1 cellular context compared by ENCODE assay signal in genomic region chr4:128810871-128811570, GRCh38.
TF ChIP-seq lines count a peak whose summit lies in the region.

No MANE protein-coding gene starts in this region.

TF ChIP-seq in HepG2, 621 proteins besides CTCF, POLR2A, EP300 and RAD21 (continued from another document and continues in another):
- TF ChIP-seq E2F1 (CRISPR knock-in tag; IDR thresholded peaks at IDR 0.05) = peak; percentile 73; the same call in 1 of the 2 replicates
- TF ChIP-seq ZNF337 (CRISPR knock-in tag; IDR thresholded peaks at IDR 0.05; ENCODE audit: borderline replicate concordance, low read depth) = no peak
- peak; percentile 74 for TF ChIP-seq YY1 (IDR thresholded peaks at IDR 0.05; ENCODE audit: insufficient read depth, insufficient replicate concordance, low read depth, low read length)
- TF ChIP-seq TEAD2 (CRISPR knock-in tag; IDR thresholded peaks at IDR 0.05) = no peak
- TF ChIP-seq ZNF552 (CRISPR knock-in tag; IDR thresholded peaks at IDR 0.05; ENCODE audit: borderline replicate concordance) = peak; percentile 30; the same call in 1 of the 2 replicates
- no peak for TF ChIP-seq SSRP1 (CRISPR knock-in tag; IDR thresholded peaks at IDR 0.05)
- no peak; the same call in 1 of the 2 replicates for TF ChIP-seq SIN3A (IDR thresholded peaks at IDR 0.05; ENCODE audit: borderline replicate concordance, low read depth, low read length)
- TF ChIP-seq HOXA3 (CRISPR knock-in tag; IDR thresholded peaks at IDR 0.05) = peak; percentile 66
- TF ChIP-seq ZC3H4 (CRISPR knock-in tag; IDR thresholded peaks at IDR 0.05; ENCODE audit: borderline replicate concordance) = peak; percentile 77; the same call in 1 of the 2 replicates
- no peak for TF ChIP-seq EEA1 (CRISPR knock-in tag; IDR thresholded peaks at IDR 0.05; ENCODE audit: borderline replicate concordance)
- peak; percentile 47; the same call in 1 of the 2 replicates for TF ChIP-seq CSRNP2 (CRISPR knock-in tag; conservative IDR thresholded peaks at IDR 0.05; ENCODE audit: low read depth)
- no peak for TF ChIP-seq CC2D1A (CRISPR knock-in tag; IDR thresholded peaks at IDR 0.05)
- TF ChIP-seq ZNF331 (CRISPR knock-in tag; IDR thresholded peaks at IDR 0.05) = peak; percentile 19
- TF ChIP-seq TRIM24 (CRISPR knock-in tag; IDR thresholded peaks at IDR 0.05) = no peak
- peak; percentile 45; the same call in 1 of the 2 replicates for TF ChIP-seq RXRB (CRISPR knock-in tag; IDR thresholded peaks at IDR 0.05; ENCODE audit: borderline replicate concordance)
- TF ChIP-seq ZBTB7B (CRISPR knock-in tag; IDR thresholded peaks at IDR 0.05) = peak; percentile 60
- TF ChIP-seq MED1 (CRISPR knock-in tag; IDR thresholded peaks at IDR 0.05) = peak; percentile 67
- peak; percentile 76 for TF ChIP-seq IRF2 (CRISPR knock-in tag; IDR thresholded peaks at IDR 0.05)
- TF ChIP-seq MAX (IDR thresholded peaks at IDR 0.05) = peak; percentile 73
- peak; percentile 44; the same call in 1 of the 2 replicates for TF ChIP-seq MTA1 (CRISPR knock-in tag; IDR thresholded peaks at IDR 0.05; ENCODE audit: borderline replicate concordance)
- peak; percentile 44; the same call in 1 of the 2 replicates for TF ChIP-seq TGIF2 (CRISPR knock-in tag; IDR thresholded peaks at IDR 0.05)
- TF ChIP-seq ZNF710 (CRISPR knock-in tag; IDR thresholded peaks at IDR 0.05; ENCODE audit: borderline replicate concordance) = peak; percentile 60; the same call in 1 of the 2 replicates
- no peak for TF ChIP-seq MTF1 (CRISPR knock-in tag; IDR thresholded peaks at IDR 0.05)
- peak; percentile 90 for TF ChIP-seq DRAP1 (CRISPR knock-in tag; IDR thresholded peaks at IDR 0.05)
- peak; percentile 77 for TF ChIP-seq MEIS2 (CRISPR knock-in tag; IDR thresholded peaks at IDR 0.05)
- no peak for TF ChIP-seq JUN (CRISPR knock-in tag; IDR thresholded peaks at IDR 0.05)
- TF ChIP-seq SAP130 (CRISPR knock-in tag; IDR thresholded peaks at IDR 0.05; ENCODE audit: low read depth) = peak; percentile 86
- TF ChIP-seq HNRNPH1 (optimal IDR thresholded peaks at IDR 0.05; ENCODE audit: low read depth, low read length) = no peak
- no peak for TF ChIP-seq LCORL (IDR thresholded peaks at IDR 0.05)
- TF ChIP-seq LCORL (CRISPR knock-in tag; IDR thresholded peaks at IDR 0.05) = peak; percentile 67
- peak; percentile 70; the same call in 1 of the 2 replicates for TF ChIP-seq ZBED4 (CRISPR knock-in tag; IDR thresholded peaks at IDR 0.05; ENCODE audit: borderline replicate concordance)
- TF ChIP-seq ZNF335 (CRISPR knock-in tag; IDR thresholded peaks at IDR 0.05) = no peak
- no peak for TF ChIP-seq MIXL1 (CRISPR knock-in tag; IDR thresholded peaks at IDR 0.05)
- TF ChIP-seq RXRA (CRISPR knock-in tag; IDR thresholded peaks at IDR 0.05) = peak; percentile 83
- TF ChIP-seq KLF15 (CRISPR knock-in tag; IDR thresholded peaks at IDR 0.05; ENCODE audit: borderline replicate concordance) = peak; percentile 26; the same call in 1 of the 2 replicates
- peak; percentile 96 for TF ChIP-seq ZBTB2 (CRISPR knock-in tag; IDR thresholded peaks at IDR 0.05; ENCODE audit: low read depth)
- no peak for TF ChIP-seq HHEX (CRISPR knock-in tag; IDR thresholded peaks at IDR 0.05)
- TF ChIP-seq ELF1 (CRISPR knock-in tag; IDR thresholded peaks at IDR 0.05) = peak; percentile 67
- peak; percentile 62; the same call in 1 of the 2 replicates for TF ChIP-seq HIVEP1 (CRISPR knock-in tag; IDR thresholded peaks at IDR 0.05)
- TF ChIP-seq KDM3A (CRISPR knock-in tag; IDR thresholded peaks at IDR 0.05; ENCODE audit: low read depth) = 0 out of 2 replicates have a peak, but pooled peaks have one; percentile 43
- TF ChIP-seq ZNF558 (CRISPR knock-in tag; IDR thresholded peaks at IDR 0.05; ENCODE audit: borderline replicate concordance) = peak; percentile 76; the same call in 1 of the 2 replicates
- TF ChIP-seq NR1H2 (CRISPR knock-in tag; IDR thresholded peaks at IDR 0.05; ENCODE audit: borderline replicate concordance, low read depth) = no peak
- no peak for TF ChIP-seq SMAD1 (CRISPR knock-in tag; IDR thresholded peaks at IDR 0.05; ENCODE audit: borderline replicate concordance, low read depth)
- TF ChIP-seq HNF4G (IDR thresholded peaks at IDR 0.05; ENCODE audit: borderline replicate concordance, low read depth, low read length) = peak; percentile 34; the same call in 1 of the 2 replicates
- TF ChIP-seq HNF4G (CRISPR knock-in tag; IDR thresholded peaks at IDR 0.05; ENCODE audit: borderline replicate concordance, low read depth) = no peak
- TF ChIP-seq NFKB2 (CRISPR knock-in tag; IDR thresholded peaks at IDR 0.05; ENCODE audit: borderline replicate concordance) = peak; percentile 64
- no peak for TF ChIP-seq PBX2 (CRISPR knock-in tag; IDR thresholded peaks at IDR 0.05)
- peak; percentile 32; the same call in 1 of the 2 replicates for TF ChIP-seq SPEN (CRISPR knock-in tag; IDR thresholded peaks at IDR 0.05; ENCODE audit: low read depth)
- 0 out of 2 replicates have a peak, but pooled peaks have one; percentile 13 for TF ChIP-seq THRA (CRISPR knock-in tag; IDR thresholded peaks at IDR 0.05; ENCODE audit: borderline replicate concordance)
- TF ChIP-seq SNAI1 (CRISPR knock-in tag; IDR thresholded peaks at IDR 0.05; ENCODE audit: borderline replicate concordance) = peak; percentile 83; the same call in 1 of the 2 replicates
- no peak for TF ChIP-seq AHR (CRISPR knock-in tag; IDR thresholded peaks at IDR 0.05)
- TF ChIP-seq ZNF674 (CRISPR knock-in tag; IDR thresholded peaks at IDR 0.05; ENCODE audit: low read depth) = no peak
- TF ChIP-seq E2F5 (CRISPR knock-in tag; conservative IDR thresholded peaks at IDR 0.05) = peak; percentile 69; the same call in 1 of the 2 replicates
- peak; percentile 66 for TF ChIP-seq ZNF605 (CRISPR knock-in tag; IDR thresholded peaks at IDR 0.05)
- peak; percentile 37; the same call in 1 of the 2 replicates for TF ChIP-seq ZNF430 (CRISPR knock-in tag; IDR thresholded peaks at IDR 0.05)
- TF ChIP-seq POGZ (CRISPR knock-in tag; IDR thresholded peaks at IDR 0.05) = peak; percentile 77
- TF ChIP-seq ZNF768 (CRISPR knock-in tag; IDR thresholded peaks at IDR 0.05) = 0 out of 2 replicates have a peak, but pooled peaks have one; percentile 47
- TF ChIP-seq FOXO1 (CRISPR knock-in tag; IDR thresholded peaks at IDR 0.05) = 0 out of 2 replicates have a peak, but pooled peaks have one; percentile 32
